8 cellular contexts compared by ENCODE assay signal in the genomic region with DNA sequence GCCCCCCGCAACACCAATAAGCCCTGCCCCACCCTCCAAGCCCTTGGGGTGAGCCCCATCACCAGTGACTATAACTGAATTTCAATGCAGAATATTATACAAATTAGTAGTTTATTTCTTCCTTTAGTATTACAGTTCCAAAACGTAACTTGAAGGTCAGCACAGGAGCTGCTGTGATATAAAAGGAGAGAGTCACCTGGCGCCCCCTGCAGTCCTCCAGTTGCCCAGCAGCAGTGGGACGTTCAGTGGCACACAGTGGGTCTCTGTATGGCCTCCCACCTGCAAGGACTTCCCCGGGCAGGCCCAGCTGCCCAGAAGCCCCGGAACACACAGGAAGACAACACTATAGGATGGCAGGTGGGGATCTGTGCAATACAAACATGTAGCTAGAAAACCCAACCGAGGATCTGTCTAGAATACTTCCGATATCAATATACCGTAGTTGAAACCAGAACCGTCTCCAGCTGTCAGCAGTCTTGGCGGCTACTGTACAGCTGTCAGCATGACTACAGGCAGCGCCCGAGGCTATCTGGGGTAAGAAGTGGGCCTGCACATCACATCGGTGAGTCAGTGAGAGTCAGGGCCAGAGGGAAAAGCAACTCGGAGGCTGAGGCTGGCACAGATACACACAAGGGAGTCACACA.
DNase-seq lines count a peak whose midpoint lies in the region; ATAC-seq and TF ChIP-seq lines count a peak whose summit lies in the region.
"Not testable (repeated sequence)": the region's sequence is repeated elsewhere in the genome, so short reads cannot be mapped to it uniquely, and the experiment has no call there.

No MANE protein-coding gene starts in this region.

- H3K27ac ChIP-seq in foreskin keratinocyte = not testable (repeated sequence)

- DNase-seq in AG20443 (ENCODE audit: low spot score) (peak; percentile 51), NCI-H1694 (lab: John Stamatoyannopoulos, UW) (peak; percentile 66), cardiac fibroblast (ENCODE audit: low read depth in 2 of 2) (peak; percentile 68 to 80), foreskin keratinocyte (peak; percentile 77 to 80), myocyte (ENCODE audit: low read depth) (peak; percentile 97)
- not testable (repeated sequence) for DNase-seq in GM13977 (ENCODE audit: low spot score); T-helper 17 cell

- TF ChIP-seq CTCF in GM13977 (IDR thresholded peaks at IDR 0.05; ENCODE audit: extremely low read depth, insufficient read depth, missing control alignments) = peak; percentile 36
- TF ChIP-seq CTCF in cardiac fibroblast (IDR thresholded peaks at IDR 0.05; ENCODE audit: low read depth, low read length) = peak; percentile 16
- not testable (repeated sequence) for TF ChIP-seq CTCF in foreskin keratinocyte (conservative IDR thresholded peaks at IDR 0.05)

- H3K4me1 ChIP-seq in foreskin keratinocyte = peaks cover 16% of the 10 kb centered on the region

- in situ Hi-C loops in GM13977 (cut with MboI; ENCODE audit: low pct_unique_long_range_greater_than_20kb, low sequenced_read_pairs, unreplicated experiment) = not testable (repeated sequence)

- not testable (repeated sequence) for H3K36me3 Mint-ChIP-seq in T-helper 17 cell (ENCODE audit: low read depth)
- peaks cover 12% of the 10 kb centered on the region for H3K36me3 Mint-ChIP-seq in stimulated activated memory B cell treated with anti-CD40 and anti-IgM and Interleukin-4, amounts not matched to agents 10 μg/mL and 1 μg/mL and 100 μg/mL, for 72 hours

- H3K4me1 Mint-ChIP-seq in T-helper 17 cell = peaks cover 13% of the 10 kb centered on the region
- H3K4me1 Mint-ChIP-seq in stimulated activated memory B cell treated with anti-CD40 and anti-IgM and Interleukin-4, amounts not matched to agents 10 μg/mL and 1 μg/mL and 100 μg/mL, for 72 hours = peaks cover 50% of the 10 kb centered on the region

- not testable (repeated sequence) for H3K27me3 Mint-ChIP-seq in T-helper 17 cell; stimulated activated memory B cell treated with anti-CD40 and anti-IgM and Interleukin-4, amounts not matched to agents 10 μg/mL and 1 μg/mL and 100 μg/mL, for 72 hours

- not testable (repeated sequence) for ATAC-seq in T-helper 17 cell; stimulated activated memory B cell treated with anti-CD40 and anti-IgM and Interleukin-4, amounts not matched to agents 10 μg/mL and 1 μg/mL and 100 μg/mL, for 72 hours
- peak; percentile 69 for ATAC-seq in foreskin keratinocyte

- H3K4me3 Mint-ChIP-seq in T-helper 17 cell; stimulated activated memory B cell treated with anti-CD40 and anti-IgM and Interleukin-4, amounts not matched to agents 10 μg/mL and 1 μg/mL and 100 μg/mL, for 72 hours: not testable (repeated sequence)

- peak overlapping the region; percentile 8 for H3K27ac Mint-ChIP-seq in T-helper 17 cell
- H3K27ac Mint-ChIP-seq in stimulated activated memory B cell treated with anti-CD40 and anti-IgM and Interleukin-4, amounts not matched to agents 10 μg/mL and 1 μg/mL and 100 μg/mL, for 72 hours = peak overlapping the region; percentile 91

- H3K9me3 Mint-ChIP-seq in stimulated activated memory B cell treated with anti-CD40 and anti-IgM and Interleukin-4, amounts not matched to agents 10 μg/mL and 1 μg/mL and 100 μg/mL, for 72 hours = not testable (repeated sequence)

- H3K9me3 ChIP-seq in T-helper 17 cell (ENCODE audit: control insufficient read depth, low read length, poor library complexity, severe bottlenecking) = not testable (repeated sequence)

- not testable (repeated sequence) for H3K4me3 ChIP-seq in cardiac fibroblast (replicated peaks in 1 of 2; ENCODE audit: low read depth in 2 of 2, low read length in 2 of 2)

- not testable (repeated sequence) for H3K27me3 ChIP-seq in foreskin keratinocyte
